In the genomic region with DNA sequence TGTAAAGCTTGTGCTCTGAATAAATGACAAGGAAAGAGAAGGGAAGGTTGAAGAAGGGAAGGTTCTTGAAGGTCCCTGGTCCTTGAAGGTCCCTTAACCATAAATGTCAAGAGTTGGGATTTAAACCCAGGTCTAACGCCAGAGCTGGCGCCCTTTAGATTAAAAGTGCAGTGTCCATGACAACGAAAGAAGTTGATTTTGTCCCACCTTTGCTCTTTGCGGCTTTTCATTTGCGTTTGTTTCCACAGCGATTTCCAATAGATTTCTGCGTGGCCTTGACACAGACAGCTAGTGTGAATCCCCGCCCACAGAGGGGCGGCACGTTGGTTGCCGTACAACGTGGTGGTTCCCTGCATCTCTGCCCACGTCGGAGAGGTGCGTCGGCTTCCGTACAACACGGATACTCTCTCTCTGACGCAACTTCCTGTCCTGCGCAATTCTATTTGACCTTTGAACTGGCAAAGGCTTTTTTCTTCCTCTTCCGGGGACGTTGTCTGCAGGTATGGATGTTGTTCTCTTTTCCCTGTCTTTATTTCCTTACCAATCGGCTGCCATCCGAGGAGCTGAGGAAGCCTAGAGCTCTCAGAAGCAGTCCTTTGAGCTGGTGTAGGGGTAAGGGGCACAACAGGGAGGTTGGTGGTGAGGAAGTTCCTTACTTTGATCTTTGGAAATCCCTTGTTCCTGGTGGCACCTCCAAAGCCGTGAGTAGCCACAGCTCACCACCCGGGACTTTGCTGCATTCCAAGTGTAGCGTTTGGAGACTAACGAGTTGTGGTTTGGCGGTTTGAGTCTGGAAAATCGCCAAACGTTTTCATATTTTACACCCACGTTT, we compare ENCODE assay signal across 8 cellular contexts. TPM values are rescaled to one million over a fixed set of nuclear protein-coding genes. Genes with fewer than 3 reads are reported as not detected.
A peak's percentile ranks its signal among the peaks of the same experiment; 100 is the strongest.
DNase-seq lines count a peak whose midpoint lies in the region; ATAC-seq, FAIRE-seq and TF ChIP-seq lines count a peak whose summit lies in the region.

A gene (plus strand): TSS at position 476 of the 832 bp plus-strand sequence. CDS start 1,384 bp downstream, outside the sequence.

- ATAC-seq in HG02981 (IDR thresholded peaks at IDR 0.05; ENCODE audit: unreplicated experiment) (peak; percentile 100), aorta (ENCODE audit: low FRiP score) (peak; percentile 100)

- H3K9me3 ChIP-seq in aorta (ENCODE audit: control insufficient read depth, low read length) = no peaks in the 10 kb centered on the region

- H3K36me3 ChIP-seq in rectal smooth muscle tissue (ENCODE audit: control insufficient read depth, insufficient read depth, low read length) (peaks cover 14% of the 10 kb centered on the region), aorta (ENCODE audit: control insufficient read depth in 1 of 2, insufficient read depth in 2 of 2, low read length in 1 of 2) (peaks cover under 1 to 6% of the 10 kb centered on the region in 2 donors)

- H3K4me3 ChIP-seq in astrocyte of the cerebellum (ENCODE audit: low read depth, low read length) (peak within 1 kb of the TSS; percentile 100), rectal smooth muscle tissue (ENCODE audit: low read length) (peak within 1 kb of the TSS; percentile 100), aorta (ENCODE audit: low read length in 2 of 2) (peak within 1 kb of the TSS; percentile 95 to 96)

- H3K9ac ChIP-seq in rectal smooth muscle tissue (ENCODE audit: low read length) = peak within 1 kb of the TSS; percentile 91

- FAIRE-seq in GM18507 (lab: Jason Lieb, UNC) = peak; percentile 99

- no peak for TF ChIP-seq CTCF in astrocyte of the cerebellum (IDR thresholded peaks at IDR 0.05; ENCODE audit: low read depth, low read length, missing control alignments)

- H3K4me1 ChIP-seq in rectal smooth muscle tissue (ENCODE audit: control insufficient read depth, insufficient read depth, low read length) = peaks cover 3% of the 10 kb centered on the region
- H3K4me1 ChIP-seq in aorta (ENCODE audit: control insufficient read depth in 1 of 2, insufficient read depth in 2 of 2, low read length in 2 of 2) = peaks cover 0 to 3% of the 10 kb centered on the region in 2 donors

- intact Hi-C loops in aorta (cut with DNase I) = loop anchor here in 1 of 2 donors (2.0 to 10.0 kb wide), 2 partner anchors 30 to 1194 kb away; a partner anchor contains a TSS

- peak within 1 kb of the TSS; percentile 87 for H3K27ac ChIP-seq in rectal smooth muscle tissue (ENCODE audit: low read depth, low read length)
- H3K27ac ChIP-seq in aorta (ENCODE audit: low read depth in 1 of 2, low read length in 2 of 2) = peak within 1 kb of the TSS; percentile 60 to 69

- in situ Hi-C loops in astrocyte of the cerebellum (cut with HindIII; ENCODE audit: low sequenced_read_pairs) = no loop called here

- H3K27me3 ChIP-seq in rectal smooth muscle tissue (ENCODE audit: control insufficient read depth, insufficient read depth, low read length) (no peaks in the 10 kb centered on the region), aorta (ENCODE audit: control insufficient read depth in 1 of 2, insufficient read depth in 2 of 2, low read length in 1 of 2) (no peaks in the 10 kb centered on the region)

- WGBS in aorta, 2 donors = 0 to 1% methylated on average over 32 of the region's 32 CpGs

- DNase-seq in GM18507 (ENCODE audit: extremely low spot score, insufficient read length, low read depth) (peak; percentile 79), NCI-H2029 treated with DMSO at 0.1 percent for 48 hours (lab: John Stamatoyannopoulos, UW) (peak; percentile 92), T-helper 9 cell (peak; percentile 95), astrocyte of the cerebellum (ENCODE audit: low read depth) (peak; percentile 98), hepatic stellate cell (ENCODE audit: low spot score) (peak; percentile 83), aorta (peak; percentile 97 to 98)

RNA-seq across cellular contexts. Expression of the gene that starts here (rescaled TPM):
- 1,000 to 10,000 TPM in 1 of 2 donors, 100 to 1,000 TPM in 1; 967 to 1,116 TPM for total RNA-seq in aorta
- polyA plus RNA-seq in aorta = over 10,000 TPM in 1 of 2 donors, 1,000 to 10,000 TPM in 1; 4,600 to 10,627 TPM

Comparison
In these comparisons a context has a peak if more than half of its experiments do, and no peak if none do; other contexts are left out.
1. Peak in every context shown above with its lines: DNase-seq, ATAC-seq, H3K4me3 ChIP-seq and H3K27ac ChIP-seq.